ENCODE assay signal across 8 cellular contexts in genomic region chr1:6026095-6026809, GRCh38. TPM values are rescaled to one million over a fixed set of nuclear protein-coding genes. Genes with fewer than 3 reads are reported as not detected.
DNase-seq lines count a peak whose midpoint lies in the region; ATAC-seq and TF ChIP-seq lines count a peak whose summit lies in the region.

No MANE protein-coding gene starts in this region.

- no peaks in the 10 kb centered on the region for H3K27me3 ChIP-seq in lower lobe of right lung (ENCODE audit: low read depth)

- peak overlapping the region; percentile 64 for H3K27ac Mint-ChIP-seq in MCF 10A (ENCODE audit: low read depth, unreplicated experiment)

- CTCF ChIA-PET in MCF 10A (lab: Yijun Ruan, JAX): interaction anchor here (0.7 to 1.8 kb wide), 2 partner anchors 8 to 9 kb away, joined by 3 to 6 read pairs; no protein-coding TSS in a partner anchor

- peaks cover 6% of the 10 kb centered on the region for H3K36me3 Mint-ChIP-seq in MCF 10A (ENCODE audit: insufficient read depth, unreplicated experiment)

- no peaks in the 10 kb centered on the region for H3K27me3 Mint-ChIP-seq in MCF 10A (ENCODE audit: insufficient read depth, unreplicated experiment)

- peak; percentile 79 for ATAC-seq in HG02588 (IDR thresholded peaks at IDR 0.05; ENCODE audit: unreplicated experiment)
- peak; percentile 90 to 95 for ATAC-seq in lower lobe of right lung

- no peaks in the 10 kb centered on the region for H3K36me3 ChIP-seq in lower lobe of right lung

- peak; percentile 97 for DNase-seq in NB4 (ENCODE audit: low read depth)
- peak; percentile 88 for DNase-seq in UCSD-AML1 (lab: John Stamatoyannopoulos, UW; ENCODE audit: unreplicated experiment)
- peak; percentile 89 for DNase-seq in MCF 10A (ENCODE audit: unreplicated experiment)
- peak; percentile 95 for DNase-seq in lower lobe of right lung
- peak; percentile 75 to 87 for DNase-seq in stimulated activated CD8-positive, alpha-beta memory T cell treated with anti-CD3 and anti-CD28 coated beads, Interleukin-4, amount 100 ng/mL, for 1 hour (ENCODE audit: low read depth in 2 of 2, low spot score in 1 of 2)
- DNase-seq in COR-L47 (lab: John Stamatoyannopoulos, UW): no peak

- no peak for TF ChIP-seq CTCF in NB4 (IDR thresholded peaks at IDR 0.05; ENCODE audit: low read depth, low read length)
- no peak for TF ChIP-seq CTCF in MCF 10A (IDR thresholded peaks at IDR 0.05; ENCODE audit: unreplicated experiment)
- no peak for TF ChIP-seq CTCF in lower lobe of right lung (IDR thresholded peaks at IDR 0.05)

- no peaks in the 10 kb centered on the region for H3K9me3 ChIP-seq in lower lobe of right lung

- H3K4me1 Mint-ChIP-seq in MCF 10A (ENCODE audit: insufficient read depth, unreplicated experiment): peaks cover 20% of the 10 kb centered on the region

- intact Hi-C loops in MCF 10A (cut with micrococcal nuclease): no loop called here
- intact Hi-C loops in lower lobe of right lung (cut with DNase I): no loop called here

- H3K4me1 ChIP-seq in lower lobe of right lung: peaks cover 17% of the 10 kb centered on the region

- peak overlapping the region; percentile 99 for H3K4me3 ChIP-seq in NB4 (ENCODE audit: low read depth, low read length)
- peak overlapping the region; percentile 57 for H3K4me3 ChIP-seq in lower lobe of right lung

- TF ChIP-seq POLR2A in GM15510 (IDR thresholded peaks at IDR 0.05; ENCODE audit: borderline replicate concordance, extremely low read depth, insufficient read length): peak; percentile 91
- TF ChIP-seq POLR2A in NB4 (IDR thresholded peaks at IDR 0.05; ENCODE audit: extremely low read depth, insufficient read length): peak; percentile 85

- POLR2A ChIA-PET in MCF 10A (lab: Yijun Ruan, JAX): interaction anchor here (0.8 to 3.2 kb wide), 11 partner anchors 8 to 180 kb away, joined by 3 to 34 read pairs (median 4); partner anchors contain the start of genes NPHP4 and RNF207

- H3K4me3 Mint-ChIP-seq in MCF 10A (ENCODE audit: unreplicated experiment): peak overlapping the region; percentile 80

- BruUV-seq in MCF 10A (replicated peaks; lab: Mats Ljungman, UMichigan): no TSS peak

- peak overlapping the region; percentile 66 for H3K27ac ChIP-seq in lower lobe of right lung

- no peaks in the 10 kb centered on the region for H3K9me3 Mint-ChIP-seq in MCF 10A (ENCODE audit: unreplicated experiment)

RNA-seq across cellular contexts. Expression of gene KCNAB2, which starts 19.4 kb away (rescaled TPM):
- 11.8 and 13.3 TPM in 2 replicates for total RNA-seq in MCF 10A (2022)
- 119 TPM for total RNA-seq in lower lobe of right lung

RNA-seq across cellular contexts. Expression of gene NPHP4, which starts 34.0 kb away (rescaled TPM):
- total RNA-seq in MCF 10A (2022) (14.4 and 15.0 TPM in 2 replicates), lower lobe of right lung (16.1 TPM)
